1 cellular context compared by ENCODE assay signal in the genomic region with DNA sequence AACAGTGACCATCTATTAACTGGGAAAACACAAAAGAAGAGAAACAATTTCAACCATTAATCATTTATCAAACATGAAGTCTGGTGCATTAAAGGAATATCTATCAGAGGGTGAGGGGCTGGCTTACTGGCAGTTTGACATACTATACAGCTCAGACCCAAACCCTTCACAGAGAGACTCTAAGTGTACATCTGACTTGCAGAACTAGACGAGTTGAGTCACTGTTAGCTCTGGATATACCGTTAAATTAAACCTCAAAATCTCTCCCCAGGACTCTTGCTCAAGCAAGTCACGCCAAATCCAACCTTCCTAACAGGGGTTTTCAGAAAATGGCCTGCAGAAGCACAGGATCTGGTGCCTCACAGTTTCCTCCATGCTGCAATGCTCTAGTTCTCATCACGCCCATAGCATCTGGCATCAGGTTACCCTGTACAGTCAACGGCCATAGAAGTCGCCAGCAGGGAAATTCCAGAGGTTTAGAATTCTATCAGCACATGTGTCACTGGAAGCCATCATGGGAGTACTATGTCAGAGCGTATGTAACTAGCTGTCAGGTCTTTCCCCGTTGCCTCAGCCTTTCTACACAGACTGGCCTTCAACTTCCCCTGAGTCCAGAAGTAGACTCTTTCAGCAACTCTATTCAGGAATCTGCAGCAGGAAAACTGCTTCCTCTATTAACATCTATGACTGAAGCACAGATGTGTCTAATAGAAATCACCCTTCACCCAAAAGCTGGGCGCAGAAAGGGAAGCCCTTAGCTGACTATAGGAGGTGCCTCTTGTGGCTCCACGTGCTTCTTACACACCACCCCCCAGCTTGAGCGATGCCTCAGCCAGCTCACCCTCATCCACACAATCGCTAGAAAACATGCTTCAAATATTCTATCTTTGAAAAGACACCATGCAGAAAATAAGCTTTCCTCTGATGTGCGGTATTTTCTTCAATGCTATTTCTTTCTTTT.
TF ChIP-seq lines count a peak whose summit lies in the region.

No MANE protein-coding gene starts in this region.

TF ChIP-seq in GM12878, 131 proteins besides CTCF, POLR2A, EP300 and RAD21:
- peak; percentile 33; the same call in 1 of the 2 replicates for TF ChIP-seq CREM (IDR thresholded peaks at IDR 0.05; ENCODE audit: low read depth)
- TF ChIP-seq ZSCAN29 (IDR thresholded peaks at IDR 0.05): no peak
- peak; percentile 44; the same call in 1 of the 2 replicates for TF ChIP-seq POLR2AphosphoS5 (IDR thresholded peaks at IDR 0.05; ENCODE audit: low read length)
- no peak for TF ChIP-seq KAT2A (conservative IDR thresholded peaks at IDR 0.05; ENCODE audit: control insufficient read depth, low read depth, low read length)
- no peak for TF ChIP-seq RAD51 (IDR thresholded peaks at IDR 0.05)
- peak; percentile 47; the same call in 1 of the 2 replicates for TF ChIP-seq CREB1 (IDR thresholded peaks at IDR 0.05; ENCODE audit: low read depth)
- TF ChIP-seq, protein P1, sequence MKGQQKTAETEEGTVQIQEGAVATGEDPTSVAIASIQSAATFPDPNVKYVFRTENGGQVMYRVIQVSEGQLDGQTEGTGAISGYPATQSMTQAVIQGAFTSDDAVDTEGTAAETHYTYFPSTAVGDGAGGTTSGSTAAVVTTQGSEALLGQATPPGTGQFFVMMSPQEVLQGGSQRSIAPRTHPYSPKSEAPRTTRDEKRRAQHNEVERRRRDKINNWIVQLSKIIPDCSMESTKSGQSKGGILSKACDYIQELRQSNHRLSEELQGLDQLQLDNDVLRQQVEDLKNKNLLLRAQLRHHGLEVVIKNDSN (IDR thresholded peaks at IDR 0.05; ENCODE audit: borderline replicate concordance, extremely low read length, insufficient read depth, low read depth, low read length): no peak
- TF ChIP-seq YY1 (IDR thresholded peaks at IDR 0.05; ENCODE audit: low read depth, low read length): 0 out of 2 replicates have a peak, but pooled peaks have one; percentile 51
